Comparison of ENCODE assay signal across 2 cellular contexts in genomic region chr17:2077040-2077439, GRCh38.
TF ChIP-seq lines count a peak whose summit lies in the region.

No MANE protein-coding gene starts in this region.

TF ChIP-seq in SK-N-SH, 30 proteins besides CTCF, POLR2A, EP300 and RAD21:
- TF ChIP-seq GABPA (IDR thresholded peaks at IDR 0.05; ENCODE audit: low read depth) (no peak), IRF3 (IDR thresholded peaks at IDR 0.05; ENCODE audit: low read depth, low read length) (no peak), TAF1 (IDR thresholded peaks at IDR 0.05; ENCODE audit: borderline replicate concordance, low read depth, low read length) (no peak), ELF1 (IDR thresholded peaks at IDR 0.05) (no peak), EZH2phosphoT487 (IDR thresholded peaks at IDR 0.05; ENCODE audit: borderline replicate concordance, low read depth) (no peak)

TF ChIP-seq in SK-N-SH treated with all-trans-retinoic acid at 6 μM for 48 hours, 23 proteins besides CTCF, POLR2A, EP300 and RAD21:
- no peak for TF ChIP-seq CSRNP3 (CRISPR knock-in tag; IDR thresholded peaks at IDR 0.05)
